In the genomic region with DNA sequence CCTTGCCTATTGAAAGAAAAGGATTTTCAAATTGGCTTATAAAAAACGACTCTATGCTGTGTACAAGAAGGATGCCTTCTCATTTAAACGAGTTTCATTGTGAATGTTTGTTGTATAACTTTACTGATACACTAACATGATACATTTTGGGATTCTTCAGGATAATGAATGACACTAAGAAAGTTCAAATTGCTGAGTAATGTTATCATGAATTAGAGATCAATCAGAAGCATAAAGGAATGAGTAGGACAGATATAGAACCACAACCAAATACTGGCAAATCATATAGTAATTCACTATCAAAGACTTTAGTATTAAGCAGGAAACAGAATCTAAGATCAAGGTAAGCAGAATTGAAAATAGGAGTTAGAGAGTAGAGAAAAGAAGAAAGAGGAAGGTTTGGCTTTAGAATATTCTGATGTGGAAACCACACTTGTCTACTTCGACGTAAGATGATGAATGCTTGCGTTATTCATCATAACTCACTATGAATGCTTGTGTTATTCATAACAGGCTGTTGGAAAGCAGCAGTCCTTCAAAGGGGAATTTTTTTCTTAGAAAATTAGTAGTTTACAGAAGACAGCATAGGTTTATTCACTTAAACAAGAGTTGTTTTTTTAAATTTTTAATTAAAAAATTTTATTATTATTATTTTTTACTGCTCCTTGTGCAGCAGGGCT, we compare ENCODE assay signal across 31 cellular contexts. TPM values are rescaled to one million over a fixed set of nuclear protein-coding genes. Genes with fewer than 3 reads are reported as not detected.
DNase-seq lines count a peak whose midpoint lies in the region; ATAC-seq, FAIRE-seq and TF ChIP-seq lines count a peak whose summit lies in the region.
"Had no signal": no experiment of that assay in that cellular context is flagged by ENCODE, and none has a peak within 500 bp of the region (broad histone marks: within the 10 kb centered on the region; RNA-seq: fewer than 3 reads in every experiment).

No MANE protein-coding gene starts in this region.

- in situ Hi-C loops in K562 (cut with MboI): no loop called here

- no peaks in the 10 kb centered on the region for H4K20me1 ChIP-seq in K562 (replicated peaks; ENCODE audit: control insufficient read depth, insufficient read depth, low read length)

- no peaks in the 10 kb centered on the region for H3K36me3 Mint-ChIP-seq in activated naive CD4-positive, alpha-beta T cell treated with anti-CD3 and anti-CD28 coated beads, Interleukin-2, amount 50 U/mL, for 72 hours
- H3K36me3 Mint-ChIP-seq in stimulated activated effector memory CD8-positive, alpha-beta T cell treated with anti-CD3 and anti-CD28 coated beads, Interleukin-12 subunit alpha, Interleukin-12 subunit beta, amount 100 ng/mL, for 72 hours: no peaks in the 10 kb centered on the region
- H3K36me3 Mint-ChIP-seq: activated naive CD8-positive, alpha-beta T cell; naive thymus-derived CD4-positive, alpha-beta T cell; T-cell had no signal

- H3K4me1 Mint-ChIP-seq in stimulated activated effector memory CD8-positive, alpha-beta T cell treated with anti-CD3 and anti-CD28 coated beads, Interleukin-12 subunit alpha, Interleukin-12 subunit beta, amount 100 ng/mL, for 72 hours: no peaks in the 10 kb centered on the region
- H3K4me1 Mint-ChIP-seq: GM23338 had no signal

- no peak overlapping the region for H2AK5ac ChIP-seq in mesendoderm (ENCODE audit: low read length)

- no peak overlapping the region for H3K4ac ChIP-seq in mesendoderm (ENCODE audit: low read depth, low read length)

- TF ChIP-seq CTCF in K562 (IDR thresholded peaks at IDR 0.05 in 2 of 3, conservative IDR thresholded peaks at IDR 0.05 in 1 of 3; ENCODE audit: insufficient read depth in 2 of 3, low read depth in 1 of 3, low read length in 3 of 3): no peak

- 23% methylated on average over 4 of the region's 5 CpGs for WGBS in K562 (ENCODE audit: insufficient coverage, low coverage, missing lambda C conversion rate)
- no CpG with 5 or more reads among the region's 5 CpGs for WGBS in mesendoderm (ENCODE audit: extremely low coverage, insufficient coverage, low lambda C conversion rate)

- H3K18ac ChIP-seq in mesendoderm (ENCODE audit: low read length): no peak overlapping the region

- no peak overlapping the region for H2BK5ac ChIP-seq in mesendoderm (ENCODE audit: low read length)

- peaks cover 0 to 5% of the 10 kb centered on the region in 2 experiments; a peak in 1 of 5 replicates for H3K27me3 ChIP-seq in K562 (ENCODE audit: control insufficient read depth in 2 of 2, insufficient read depth in 2 of 2, low read length in 2 of 2)
- no peaks in the 10 kb centered on the region for H3K27me3 ChIP-seq in mesendoderm (ENCODE audit: insufficient read depth, low read length, poor library complexity)
- H3K27me3 ChIP-seq: brain microvascular endothelial cell, gastrocnemius medialis, hepatocyte, spleen, vagina had no signal

- H4K5ac ChIP-seq in mesendoderm (ENCODE audit: low read length): no peak overlapping the region

- no peak overlapping the region for H3K56ac ChIP-seq in mesendoderm (ENCODE audit: low read length)

- H3K9ac ChIP-seq in K562 (ENCODE audit: insufficient read depth in 1 of 2, low read depth in 2 of 2, low read length in 2 of 2): no peak overlapping the region
- no peak overlapping the region for H3K9ac ChIP-seq in mesendoderm (ENCODE audit: low read length)
- H3K9ac ChIP-seq: KMS-11 had no signal

- no TSS peak for BruUV-seq in K562 (replicated peaks; lab: Mats Ljungman, UMichigan)

- H3K27ac Mint-ChIP-seq in activated naive CD4-positive, alpha-beta T cell treated with anti-CD3 and anti-CD28 coated beads, Interleukin-2, amount 50 U/mL, for 72 hours: no peak overlapping the region
- H3K27ac Mint-ChIP-seq in stimulated activated effector memory CD8-positive, alpha-beta T cell treated with anti-CD3 and anti-CD28 coated beads, Interleukin-12 subunit alpha, Interleukin-12 subunit beta, amount 100 ng/mL, for 72 hours: no peak overlapping the region
- H3K27ac Mint-ChIP-seq: activated naive CD8-positive, alpha-beta T cell; activated T-helper 1 cell treated with anti-CD3 and anti-CD28 coated beads, Interleukin-12 subunit alpha, Interleukin-12 subunit beta, Interleukin-2, Interleukin-4 antibody, amounts not matched to agents 30 ng/mL and 10 ng/mL and 1 ng/mL, durations not matched to agents 14 hours and 24 hours and 36 hours; GM23338; naive thymus-derived CD4-positive, alpha-beta T cell; T-cell had no signal

- no peak overlapping the region for H4K8ac ChIP-seq in mesendoderm (ENCODE audit: low read depth, low read length)

- intact Hi-C loops in K562 (cut with micrococcal nuclease): no loop called here
- intact Hi-C loops in posterior cingulate gyrus (cut with DNase I): no loop called here

- CTCF ChIA-PET in K562 (lab: Yijun Ruan, JAX; ENCODE audit: low intra/inter-chr PET ratio): no interaction called here

- no peak for TF ChIP-seq POLR2A in K562 (conservative IDR thresholded peaks at IDR 0.05)

- H3K9me3 ChIP-seq in K562 (replicated peaks; ENCODE audit: control insufficient read depth, insufficient read depth, low read depth, low read length): no peaks in the 10 kb centered on the region
- H3K9me3 ChIP-seq: BE2C, Caco-2, gastrocnemius medialis, spleen, vagina had no signal

- H3K79me1 ChIP-seq in mesendoderm (ENCODE audit: low read length): no peaks in the 10 kb centered on the region

- H3K79me2 ChIP-seq in K562 (ENCODE audit: control insufficient read depth, insufficient read depth, low read length) (no peaks in the 10 kb centered on the region), mesendoderm (ENCODE audit: control insufficient read depth, insufficient read depth, low read length) (no peaks in the 10 kb centered on the region)
- H3K79me2 ChIP-seq: hepatocyte had no signal

- no peak for TF ChIP-seq EP300 in K562 (IDR thresholded peaks at IDR 0.05; ENCODE audit: low read length)

- H3K4me3 ChIP-seq in K562 (no peak overlapping the region), mesendoderm (ENCODE audit: low read length) (no peak overlapping the region)
- H3K4me3 ChIP-seq: gastrocnemius medialis, GM23338, hepatocyte, spleen, vagina had no signal

- H3K27ac ChIP-seq in K562 (ENCODE audit: extremely low read depth, low read depth, low read length) (no peak overlapping the region), mesendoderm (ENCODE audit: low read depth, low read length) (no peak overlapping the region)
- H3K27ac ChIP-seq: brain microvascular endothelial cell, gastrocnemius medialis, hepatocyte, KMS-11, spleen, vagina had no signal

- no peak overlapping the region for H2BK15ac ChIP-seq in mesendoderm (replicated peaks; ENCODE audit: low read depth)

- ATAC-seq in activated naive CD4-positive, alpha-beta T cell treated with anti-CD3 and anti-CD28 coated beads, Interleukin-2, amount 50 U/mL, for 72 hours: peak; percentile 67 to 96
- no peak for ATAC-seq in K562
- peak; percentile 94 for ATAC-seq in stimulated activated effector memory CD8-positive, alpha-beta T cell treated with anti-CD3 and anti-CD28 coated beads, Interleukin-12 subunit alpha, Interleukin-12 subunit beta, amount 100 ng/mL, for 72 hours
- ATAC-seq: gastrocnemius medialis; GM23338; naive thymus-derived CD4-positive, alpha-beta T cell had no signal

- DNase-seq in activated naive CD4-positive, alpha-beta T cell treated with anti-CD3 and anti-CD28 coated beads, Interleukin-2, amount 50 U/mL, for 72 hours (ENCODE audit: low spot score in 2 of 2): no peak
- no peak for DNase-seq in activated naive CD4-positive, alpha-beta T cell (lab: John Stamatoyannopoulos, UW)
- DNase-seq in MV-4-11 (lab: John Stamatoyannopoulos, UW) (peak; percentile 61), K562 (ENCODE audit: extremely low read depth in 1 of 4, low spot score in 3 of 4) (no peak), mesendoderm (no peak), posterior cingulate gyrus (no peak), DMS 273 treated with DMSO at 0.1 percent for 48 hours (lab: John Stamatoyannopoulos, UW) (no peak)
- no peak for DNase-seq in stimulated activated effector memory CD8-positive, alpha-beta T cell treated with anti-CD3 and anti-CD28 coated beads, Interleukin-12 subunit alpha, Interleukin-12 subunit beta, amount 100 ng/mL, for 72 hours (ENCODE audit: low spot score in 2 of 2)
- DNase-seq: activated CD4-positive, alpha-beta T cell treated with anti-CD3 and anti-CD28 coated beads for 1 hour; BE2C; brain microvascular endothelial cell; Caco-2; DND-41; effector CD8-positive, alpha-beta T cell; gastrocnemius medialis; NCI-H1048; NCI-H187; NCI-H82; spleen; stimulated activated CD4-positive, alpha-beta T cell treated with anti-CD3 and anti-CD28 coated beads, Interleukin-4, amount 100 ng/mL, for 1 hour; T-cell had no signal

- no peak overlapping the region for H3K23ac ChIP-seq in mesendoderm (ENCODE audit: low read length)

- H2BK120ac ChIP-seq in mesendoderm (ENCODE audit: low read depth, low read length): no peak overlapping the region

- POLR2A ChIA-PET in K562 (lab: Yijun Ruan, JAX): no interaction called here

- no peaks in the 10 kb centered on the region for H3K9me1 ChIP-seq in K562 (ENCODE audit: control insufficient read depth, insufficient read depth, low read length)

- H3K4me2 ChIP-seq in K562 (ENCODE audit: insufficient read depth, low read length) (no peak overlapping the region), mesendoderm (ENCODE audit: low read length) (no peak overlapping the region)
- H3K4me2 ChIP-seq: GM23338, hepatocyte, KMS-11 had no signal

- H2AFZ ChIP-seq in K562 (ENCODE audit: low read depth, low read length): no peak overlapping the region
- H2AFZ ChIP-seq: GM23338, hepatocyte had no signal

- TF ChIP-seq RAD21 in K562 (CRISPR knock-in tag; conservative IDR thresholded peaks at IDR 0.05 in 1 of 2, IDR thresholded peaks at IDR 0.05 in 1 of 2): no peak

- H3K9me3 Mint-ChIP-seq in activated naive CD4-positive, alpha-beta T cell treated with anti-CD3 and anti-CD28 coated beads, Interleukin-2, amount 50 U/mL, for 72 hours: no peaks in the 10 kb centered on the region
- H3K9me3 Mint-ChIP-seq in stimulated activated effector memory CD8-positive, alpha-beta T cell treated with anti-CD3 and anti-CD28 coated beads, Interleukin-12 subunit alpha, Interleukin-12 subunit beta, amount 100 ng/mL, for 72 hours: no peaks in the 10 kb centered on the region
- H3K9me3 Mint-ChIP-seq: activated T-helper 1 cell treated with anti-CD3 and anti-CD28 coated beads, Interleukin-12 subunit alpha, Interleukin-12 subunit beta, Interleukin-2, Interleukin-4 antibody, amounts not matched to agents 30 ng/mL and 10 ng/mL and 1 ng/mL, durations not matched to agents 14 hours and 24 hours and 36 hours; GM23338; T-cell had no signal

- H3K4me1 ChIP-seq in K562 (replicated peaks in 1 of 2; ENCODE audit: control insufficient read depth in 2 of 2, insufficient read depth in 2 of 2, low read length in 2 of 2): no peaks in the 10 kb centered on the region
- H3K4me1 ChIP-seq in mesendoderm (ENCODE audit: control insufficient read depth, low read depth, low read length): no peaks in the 10 kb centered on the region
- H3K4me1 ChIP-seq: BE2C, gastrocnemius medialis, spleen, vagina had no signal

- no peak overlapping the region for H3K4me3 Mint-ChIP-seq in stimulated activated effector memory CD8-positive, alpha-beta T cell treated with anti-CD3 and anti-CD28 coated beads, Interleukin-12 subunit alpha, Interleukin-12 subunit beta, amount 100 ng/mL, for 72 hours
- H3K4me3 Mint-ChIP-seq: activated naive CD8-positive, alpha-beta T cell; activated T-helper 1 cell treated with anti-CD3 and anti-CD28 coated beads, Interleukin-12 subunit alpha, Interleukin-12 subunit beta, Interleukin-2, Interleukin-4 antibody, amounts not matched to agents 30 ng/mL and 10 ng/mL and 1 ng/mL, durations not matched to agents 14 hours and 24 hours and 36 hours; GM23338; naive thymus-derived CD4-positive, alpha-beta T cell; T-cell had no signal

- FAIRE-seq in K562 (lab: Jason Lieb, UNC): no peak
- FAIRE-seq: GM12891, TTC549 had no signal

- H3K36me3 ChIP-seq in K562 (ENCODE audit: control insufficient read depth, insufficient read depth, low read length): no peaks in the 10 kb centered on the region
- H3K36me3 ChIP-seq in mesendoderm (ENCODE audit: control insufficient read depth, insufficient read depth, low read length): no peaks in the 10 kb centered on the region
- H3K36me3 ChIP-seq: BE2C, brain microvascular endothelial cell, gastrocnemius medialis, spleen, vagina had no signal

RNA-seq across cellular contexts. Expression of a gene that starts 13.4 kb away (rescaled TPM):
- not detected for total RNA-seq in activated naive CD4-positive, alpha-beta T cell treated with anti-CD3 and anti-CD28 coated beads, Interleukin-2, amount 50 U/mL, for 72 hours
- total RNA-seq in K562 (2011; cell fraction: chromatin; rRNA removed; ENCODE audit: low replicate concordance): not detected in 2 replicates
- total RNA-seq in K562 (2011; cell fraction: nucleolus; rRNA removed): not detected in 2 replicates
- not detected in 2 replicates for total RNA-seq in K562 (2011; cell fraction: nucleoplasm; rRNA removed)
- total RNA-seq in K562 (2014; rRNA removed) (not detected in 2 replicates), K562 (2014; rRNA removed; fragmentation: Illumina TruSeq; extraction: Trizol) (not detected in 2 replicates), K562 (2015; rRNA removed; fragmentation: Illumina TruSeq; extraction: Trizol) (not detected in 2 replicates), K562 (2021) (not detected in 2 replicates)
- polyA plus RNA-seq in K562 (2011; rRNA removed) (not detected in 2 replicates), K562 (2014; fragmentation: Illumina TruSeq; extraction: Trizol) (not detected in 2 replicates), K562 (2014; fragmentation: Nextera tagmentation; extraction: Ambion mirVana) (not detected), K562 (2014; rRNA removed) (not detected in 2 replicates)
- polyA plus RNA-seq in K562 (2011; cell fraction: cytosol; rRNA removed): not detected in 2 replicates
- not detected in 2 replicates for polyA plus RNA-seq in K562 (2011; cell fraction: nucleus; rRNA removed)
- not detected in 2 replicates for polyA plus RNA-seq in K562 (2012)
- polyA minus RNA-seq in K562 (2011; rRNA and poly(A)+ RNA removed): not detected in 2 replicates
- not detected in 2 replicates for polyA minus RNA-seq in K562 (2011; cell fraction: cytosol; rRNA and poly(A)+ RNA removed)
- not detected in 2 replicates for polyA minus RNA-seq in K562 (2011; cell fraction: nucleus; rRNA and poly(A)+ RNA removed)
- not detected for polyA plus RNA-seq in mesendoderm (2013, experiment 1 of 2)
- not detected for polyA plus RNA-seq in mesendoderm (2013, experiment 2 of 2)
- total RNA-seq: activated T-helper 1 cell treated with anti-CD3 and anti-CD28 coated beads, Interleukin-12 subunit alpha, Interleukin-12 subunit beta, Interleukin-2, Interleukin-4 antibody, amounts not matched to agents 30 ng/mL and 10 ng/mL and 1 ng/mL, durations not matched to agents 14 hours and 24 hours and 36 hours; gastrocnemius medialis; hepatocyte; HT1080; naive thymus-derived CD4-positive, alpha-beta T cell; T-cell; vagina had no signal
- polyA plus RNA-seq: naive thymus-derived CD4-positive, alpha-beta T cell had no signal

RNA-seq across cellular contexts. Expression of a gene that starts 27.4 kb away (rescaled TPM):
- under 1 TPM; 0.20 to 0.21 TPM for total RNA-seq in activated naive CD4-positive, alpha-beta T cell treated with anti-CD3 and anti-CD28 coated beads, Interleukin-2, amount 50 U/mL, for 72 hours
- total RNA-seq in K562 (2011; cell fraction: chromatin; rRNA removed; ENCODE audit: low replicate concordance): not detected in 2 replicates
- not detected in 2 replicates for total RNA-seq in K562 (2011; cell fraction: nucleolus; rRNA removed)
- not detected in 2 replicates for total RNA-seq in K562 (2011; cell fraction: nucleoplasm; rRNA removed)
- not detected in 2 replicates for total RNA-seq in K562 (2014; rRNA removed)
- not detected in 2 replicates for total RNA-seq in K562 (2014; rRNA removed; fragmentation: Illumina TruSeq; extraction: Trizol)
- not detected in 2 replicates for total RNA-seq in K562 (2015; rRNA removed; fragmentation: Illumina TruSeq; extraction: Trizol)
- 0.07 and 0.22 TPM in 2 replicates for total RNA-seq in K562 (2021)
- polyA plus RNA-seq in K562 (2011; rRNA removed): not detected in 2 replicates
- not detected in 2 replicates for polyA plus RNA-seq in K562 (2011; cell fraction: cytosol; rRNA removed)
- not detected in 2 replicates for polyA plus RNA-seq in K562 (2011; cell fraction: nucleus; rRNA removed)
- polyA plus RNA-seq in K562 (2012): 0.08 TPM in 1 of 2 replicates, not detected in the other
- not detected in 2 replicates for polyA plus RNA-seq in K562 (2014; fragmentation: Illumina TruSeq; extraction: Trizol)
- under 1 TPM in 1 of 2 experiments, not detected in 1; 0.01 TPM for polyA plus RNA-seq in K562 (2014; fragmentation: Nextera tagmentation; extraction: Ambion mirVana)
- polyA plus RNA-seq in K562 (2014; rRNA removed): not detected in 2 replicates
- polyA minus RNA-seq in K562 (2011; rRNA and poly(A)+ RNA removed): not detected in 2 replicates
- polyA minus RNA-seq in K562 (2011; cell fraction: cytosol; rRNA and poly(A)+ RNA removed): 0.46 TPM in 1 of 2 replicates, not detected in the other
- under 0.01 TPM in 1 of 2 replicates, not detected in the other for polyA minus RNA-seq in K562 (2011; cell fraction: nucleus; rRNA and poly(A)+ RNA removed)
- polyA plus RNA-seq in mesendoderm (2013, experiment 1 of 2): 9.4 TPM
- 10.0 TPM for polyA plus RNA-seq in mesendoderm (2013, experiment 2 of 2)
- total RNA-seq: naive thymus-derived CD4-positive, alpha-beta T cell had no signal
- polyA plus RNA-seq: naive thymus-derived CD4-positive, alpha-beta T cell had no signal
